20 cellular contexts compared by ENCODE assay signal in genomic region chr2:59733970-59734369, GRCh38.
"Had no signal": no experiment of that assay in that cellular context is flagged by ENCODE, and none has a peak within 500 bp of the region (broad histone marks: within the 10 kb centered on the region; RNA-seq: fewer than 3 reads in every experiment).

No MANE protein-coding gene starts in this region.

- H3K4me3 ChIP-seq: Peyer's patch, SK-N-MC had no signal

- H3K27me3 ChIP-seq: Peyer's patch had no signal

- H3K9me3 ChIP-seq: Peyer's patch had no signal

- H3K4me3 Mint-ChIP-seq: activated CD8-positive, alpha-beta T cell treated with anti-CD3 and anti-CD28 coated beads, Interleukin-2, amount 10 ng/mL, durations not matched to agents 7 days and 5 days; activated naive CD4-positive, alpha-beta T cell treated with anti-CD3 and anti-CD28 coated beads, Interleukin-2, amount 50 U/mL, for 24 hours; IgD-negative memory B cell had no signal

- H3K27me3 Mint-ChIP-seq: activated naive CD4-positive, alpha-beta T cell treated with anti-CD3 and anti-CD28 coated beads, Interleukin-2, amount 50 U/mL, for 24 hours; IgD-negative memory B cell had no signal

- H3K36me3 ChIP-seq: Peyer's patch had no signal

- H3K36me3 Mint-ChIP-seq: activated naive CD4-positive, alpha-beta T cell treated with anti-CD3 and anti-CD28 coated beads, Interleukin-2, amount 50 U/mL, for 24 hours had no signal

- H3K9me3 Mint-ChIP-seq: activated naive CD4-positive, alpha-beta T cell treated with anti-CD3 and anti-CD28 coated beads, Interleukin-2, amount 50 U/mL, for 24 hours; IgD-negative memory B cell had no signal

- H3K27ac ChIP-seq: Peyer's patch, RWPE1, SK-N-MC, VCaP had no signal

- DNase-seq: activated CD4-positive, alpha-beta T cell treated with anti-CD3 and anti-CD28 coated beads for 4 hours; activated CD8-positive, alpha-beta memory T cell treated with anti-CD3 and anti-CD28 coated beads, Interleukin-2, amount 50 U/mL, for 48 hours; activated CD8-positive, alpha-beta T cell treated with anti-CD3 and anti-CD28 coated beads, Interleukin-2, amount 10 ng/mL, durations not matched to agents 7 days and 5 days; activated T-cell treated with anti-CD3 and anti-CD28 coated beads, Interleukin-2, amount 50 U/mL, for 1 hour; aorta; central memory CD4-positive, alpha-beta T cell; KG1; NCI-H1048; NCI-H1436 treated with DMSO at 0.1 percent for 48 hours; NCI-H446; NCI-H82; Peyer's patch; SHP77 treated with DMSO at 0.1 percent for 48 hours; T-helper 1 cell had no signal

- H3K27ac Mint-ChIP-seq: activated CD8-positive, alpha-beta T cell treated with anti-CD3 and anti-CD28 coated beads, Interleukin-2, amount 10 ng/mL, durations not matched to agents 7 days and 5 days; activated naive CD4-positive, alpha-beta T cell treated with anti-CD3 and anti-CD28 coated beads, Interleukin-2, amount 50 U/mL, for 24 hours; IgD-negative memory B cell had no signal

- H3K4me1 ChIP-seq: Peyer's patch had no signal

- H3K4me1 Mint-ChIP-seq: activated naive CD4-positive, alpha-beta T cell treated with anti-CD3 and anti-CD28 coated beads, Interleukin-2, amount 50 U/mL, for 24 hours had no signal

- ATAC-seq: activated CD4-positive, CD25-positive, alpha-beta regulatory T cell treated with anti-CD3 and anti-CD28 coated beads, Interleukin-2, amount 50 U/mL, for 24 hours; activated CD8-positive, alpha-beta T cell treated with anti-CD3 and anti-CD28 coated beads, Interleukin-2, amount 10 ng/mL, durations not matched to agents 7 days and 5 days had no signal
